Comparison of ENCODE assay signal across 8 cellular contexts in genomic region chr11:65497141-65498041, GRCh38. TPM values are rescaled to one million over a fixed set of nuclear protein-coding genes. Genes with fewer than 3 reads are reported as not detected.
A peak's percentile ranks its signal among the peaks of the same experiment; 100 is the strongest.
DNase-seq lines count a peak whose midpoint lies in the region; ATAC-seq and TF ChIP-seq lines count a peak whose summit lies in the region.

No MANE protein-coding gene starts in this region.

- peak overlapping the region; percentile 99 for H3K9ac ChIP-seq in OCI-LY1 (ENCODE audit: low read length)

- H3K27ac ChIP-seq in OCI-LY1 (ENCODE audit: low read depth, low read length, poor library complexity, severe bottlenecking), result peak overlapping the region; percentile 99

- H3K27me3 ChIP-seq in OCI-LY1 (ENCODE audit: insufficient read depth, low read length), result no peaks in the 10 kb centered on the region

- H3K9me3 ChIP-seq in OCI-LY1 (ENCODE audit: low read length), result no peaks in the 10 kb centered on the region

- H3K4me3 ChIP-seq in OCI-LY1 (ENCODE audit: low read depth, low read length, poor library complexity, severe bottlenecking) (peak overlapping the region; percentile 77), epithelial cell of esophagus (ENCODE audit: low read length) (peak overlapping the region; percentile 98)

- H4K20me1 ChIP-seq in OCI-LY1 (ENCODE audit: insufficient read depth, low read length), result no peaks in the 10 kb centered on the region

- peaks cover 56% of the 10 kb centered on the region for H3K4me1 ChIP-seq in OCI-LY1 (ENCODE audit: insufficient read depth, low read length, severe bottlenecking)

- H3K36me3 ChIP-seq in OCI-LY1 (ENCODE audit: insufficient read depth, low read length), result peaks cover 34% of the 10 kb centered on the region

- peaks cover 33% of the 10 kb centered on the region; the same call in 1 of the 2 replicates for H3F3A ChIP-seq in OCI-LY1 (ENCODE audit: insufficient read depth, low read length)

- peaks cover 35% of the 10 kb centered on the region for H3K79me2 ChIP-seq in OCI-LY1 (ENCODE audit: insufficient read depth, low read length)

- TF ChIP-seq CTCF in OCI-LY1 (IDR thresholded peaks at IDR 0.05; ENCODE audit: low read length) (no peak), epithelial cell of esophagus (IDR thresholded peaks at IDR 0.05; ENCODE audit: insufficient read depth, low read depth, low read length, missing control alignments) (no peak)

- H3K9me2 ChIP-seq in OCI-LY1 (ENCODE audit: low read depth, low read length), result no peaks in the 10 kb centered on the region

- peak; percentile 99 for DNase-seq in DMS 273 (lab: John Stamatoyannopoulos, UW; ENCODE audit: unreplicated experiment)
- peak; percentile 72 for DNase-seq in HuH-7.5 (ENCODE audit: low spot score)
- DNase-seq in activated CD8-positive, alpha-beta memory T cell treated with anti-CD3 and anti-CD28 coated beads, Interleukin-2, amount 50 U/mL, for 48 hours, result peak; percentile 100
- peak; percentile 99 for DNase-seq in epithelial cell of esophagus (ENCODE audit: low read depth)
- DNase-seq in mucosa of gallbladder (ENCODE audit: low spot score), result peak; percentile 98
- peak; percentile 99 for DNase-seq in stimulated activated CD8-positive, alpha-beta memory T cell treated with anti-CD3 and anti-CD28 coated beads, Interleukin-4, amount 100 ng/mL, for 24 hours (ENCODE audit: low read depth)

- no peak overlapping the region for H2AFZ ChIP-seq in OCI-LY1 (ENCODE audit: low read length)

- peak overlapping the region; percentile 95 for H3K4me2 ChIP-seq in OCI-LY1 (ENCODE audit: low read length)

- ATAC-seq in GM21528 (IDR thresholded peaks at IDR 0.05; ENCODE audit: low FRiP score, unreplicated experiment), result peak; percentile 62

RNA-seq across cellular contexts. Expression of gene MALAT1, which starts 1.5 kb away (rescaled TPM):
- 9,267 TPM for total RNA-seq in mucosa of gallbladder

RNA-seq across cellular contexts. Expression of gene SCYL1, which starts 27.5 kb away (rescaled TPM):
- total RNA-seq in mucosa of gallbladder, result 90.1 TPM

Comparison
In these comparisons a context has a peak if more than half of its experiments do, and no peak if none do; other contexts are left out.
1. Peak in every context shown above with its lines: DNase-seq, ATAC-seq, H3K4me3 ChIP-seq and H3K27ac ChIP-seq.